ENCODE assay signal across 22 cellular contexts in genomic region chrX:136627381-136627780, GRCh38. TPM values are rescaled to one million over a fixed set of nuclear protein-coding genes. Genes with fewer than 3 reads are reported as not detected.
DNase-seq lines count a peak whose midpoint lies in the region; ATAC-seq and TF ChIP-seq lines count a peak whose summit lies in the region.
"Had no signal": no experiment of that assay in that cellular context is flagged by ENCODE, and none has a peak within 500 bp of the region (broad histone marks: within the 10 kb centered on the region; RNA-seq: fewer than 3 reads in every experiment).

No MANE protein-coding gene starts in this region.

- no peak overlapping the region for H3K9ac ChIP-seq in Loucy (ENCODE audit: low read depth, low read length, poor library complexity, severe bottlenecking)

- peaks cover 4% of the 10 kb centered on the region for H4K20me1 ChIP-seq in Loucy (ENCODE audit: insufficient read depth, low read length, poor library complexity, severe bottlenecking)

- peaks cover 47% of the 10 kb centered on the region for H3K4me1 ChIP-seq in Loucy (ENCODE audit: insufficient read depth, low read length, poor library complexity, severe bottlenecking)
- H3K4me1 ChIP-seq: gastroesophageal sphincter, upper lobe of right lung had no signal

- no peaks in the 10 kb centered on the region for H3K36me3 ChIP-seq in Loucy (ENCODE audit: insufficient read depth, low read length)
- H3K36me3 ChIP-seq: gastroesophageal sphincter, MG63, neutrophil, upper lobe of right lung had no signal

- peak; percentile 66 to 72 for ATAC-seq in activated T-cell treated with anti-CD3 and anti-CD28 coated beads, Interleukin-2, amount 50 U/mL, for 4 hours
- peak; percentile 87 to 90 for ATAC-seq in activated naive CD4-positive, alpha-beta T cell treated with anti-CD3 and anti-CD28 coated beads, Interleukin-2, amount 50 U/mL, for 72 hours
- ATAC-seq in stimulated activated effector memory CD8-positive, alpha-beta T cell treated with anti-CD3 and anti-CD28 coated beads, Interleukin-12 subunit alpha, Interleukin-12 subunit beta, amount 100 ng/mL, for 72 hours, result peak; percentile 88
- ATAC-seq: gastroesophageal sphincter, left colon, upper lobe of right lung had no signal

- peaks cover 10% of the 10 kb centered on the region for H3F3A ChIP-seq in Loucy (ENCODE audit: low read depth)

- H3K79me2 ChIP-seq in Loucy (ENCODE audit: insufficient read depth, low read length), result no peaks in the 10 kb centered on the region

- no peak overlapping the region for H3K4me3 Mint-ChIP-seq in activated T-cell treated with anti-CD3 and anti-CD28 coated beads, Interleukin-2, amount 50 U/mL, for 4 hours
- H3K4me3 Mint-ChIP-seq in stimulated activated effector memory CD8-positive, alpha-beta T cell treated with anti-CD3 and anti-CD28 coated beads, Interleukin-12 subunit alpha, Interleukin-12 subunit beta, amount 100 ng/mL, for 72 hours, result peak overlapping the region; percentile 45

- H3K4me2 ChIP-seq in Loucy (ENCODE audit: low read depth, low read length, poor library complexity, severe bottlenecking), result peak overlapping the region; percentile 16

- H3K4me1 Mint-ChIP-seq in activated T-cell treated with anti-CD3 and anti-CD28 coated beads, Interleukin-2, amount 50 U/mL, for 4 hours (ENCODE audit: low read depth), result peaks cover 83% of the 10 kb centered on the region
- peaks cover 69% of the 10 kb centered on the region for H3K4me1 Mint-ChIP-seq in stimulated activated effector memory CD8-positive, alpha-beta T cell treated with anti-CD3 and anti-CD28 coated beads, Interleukin-12 subunit alpha, Interleukin-12 subunit beta, amount 100 ng/mL, for 72 hours

- no peaks in the 10 kb centered on the region for H3K36me3 Mint-ChIP-seq in activated T-cell treated with anti-CD3 and anti-CD28 coated beads, Interleukin-2, amount 50 U/mL, for 4 hours (ENCODE audit: insufficient read depth)
- H3K36me3 Mint-ChIP-seq in activated naive CD4-positive, alpha-beta T cell treated with anti-CD3 and anti-CD28 coated beads, Interleukin-2, amount 50 U/mL, for 72 hours, result peaks cover 0 to 8% of the 10 kb centered on the region in 2 donors
- H3K36me3 Mint-ChIP-seq in stimulated activated effector memory CD8-positive, alpha-beta T cell treated with anti-CD3 and anti-CD28 coated beads, Interleukin-12 subunit alpha, Interleukin-12 subunit beta, amount 100 ng/mL, for 72 hours, result peaks cover 28% of the 10 kb centered on the region

- no peaks in the 10 kb centered on the region for H3K9me2 ChIP-seq in Loucy (replicated peaks; ENCODE audit: low read depth, low read length)

- no peak for DNase-seq in activated T-cell treated with anti-CD3 and anti-CD28 coated beads, Interleukin-2, amount 50 U/mL, for 4 hours
- DNase-seq in activated T-cell treated with anti-CD3 and anti-CD28 coated beads for 4 hours, result no peak
- peak; percentile 41 to 65 for DNase-seq in activated naive CD4-positive, alpha-beta T cell treated with anti-CD3 and anti-CD28 coated beads, Interleukin-2, amount 50 U/mL, for 72 hours (ENCODE audit: low spot score in 2 of 2)
- DNase-seq in stimulated activated effector memory CD8-positive, alpha-beta T cell treated with anti-CD3 and anti-CD28 coated beads, Interleukin-12 subunit alpha, Interleukin-12 subunit beta, amount 100 ng/mL, for 72 hours (ENCODE audit: low spot score in 2 of 2), result peak in 1 of 2 donors; percentile 56
- no peak for DNase-seq in G401 (ENCODE audit: low spot score)
- no peak for DNase-seq in NCI-H446 treated with DMSO at 0.1 percent for 48 hours (lab: John Stamatoyannopoulos, UW)
- no peak for DNase-seq in kidney tubule cell (ENCODE audit: low spot score)
- DNase-seq: dermis blood vessel endothelial cell, EL, H7, left colon, MG63, midbrain, NCI-H146, NCI-H774, upper lobe of right lung had no signal

- in situ Hi-C loops in G401 (cut with HindIII; ENCODE audit: low sequenced_read_pairs), result no loop called here

- H3K27me3 Mint-ChIP-seq in activated T-cell treated with anti-CD3 and anti-CD28 coated beads, Interleukin-2, amount 50 U/mL, for 4 hours (ENCODE audit: low read depth), result no peaks in the 10 kb centered on the region

- no peak for TF ChIP-seq CTCF in Loucy (conservative IDR thresholded peaks at IDR 0.05; ENCODE audit: low read length)

- H3K27me3 ChIP-seq in Loucy (ENCODE audit: insufficient read depth, low read length, poor library complexity, severe bottlenecking), result no peaks in the 10 kb centered on the region
- H3K27me3 ChIP-seq: gastroesophageal sphincter, MG63, neutrophil, upper lobe of right lung had no signal

- no peaks in the 10 kb centered on the region for H3K9me3 Mint-ChIP-seq in activated T-cell treated with anti-CD3 and anti-CD28 coated beads, Interleukin-2, amount 50 U/mL, for 4 hours
- peaks cover 3 to 6% of the 10 kb centered on the region in 2 donors for H3K9me3 Mint-ChIP-seq in activated naive CD4-positive, alpha-beta T cell treated with anti-CD3 and anti-CD28 coated beads, Interleukin-2, amount 50 U/mL, for 72 hours
- no peaks in the 10 kb centered on the region for H3K9me3 Mint-ChIP-seq in stimulated activated effector memory CD8-positive, alpha-beta T cell treated with anti-CD3 and anti-CD28 coated beads, Interleukin-12 subunit alpha, Interleukin-12 subunit beta, amount 100 ng/mL, for 72 hours

- H2AFZ ChIP-seq in Loucy (ENCODE audit: low read length), result no peak overlapping the region

- no peaks in the 10 kb centered on the region for H3K9me3 ChIP-seq in Loucy (ENCODE audit: insufficient read depth, low read depth, low read length)
- H3K9me3 ChIP-seq: gastroesophageal sphincter, MG63, neutrophil, upper lobe of right lung had no signal

- no peak overlapping the region for H3K4me3 ChIP-seq in Loucy (ENCODE audit: low read length, poor library complexity, severe bottlenecking)
- H3K4me3 ChIP-seq: gastroesophageal sphincter, MG63, SK-N-MC, upper lobe of right lung had no signal

- H3K27ac Mint-ChIP-seq in activated naive CD4-positive, alpha-beta T cell treated with anti-CD3 and anti-CD28 coated beads, Interleukin-2, amount 50 U/mL, for 72 hours, result peak overlapping the region; percentile 96 to 99
- H3K27ac Mint-ChIP-seq in stimulated activated effector memory CD8-positive, alpha-beta T cell treated with anti-CD3 and anti-CD28 coated beads, Interleukin-12 subunit alpha, Interleukin-12 subunit beta, amount 100 ng/mL, for 72 hours, result peak overlapping the region; percentile 93

RNA-seq across cellular contexts. Expression of gene CD40LG, which starts 20.6 kb away (rescaled TPM):
- 100 to 1,000 TPM in 2 of 3 donors, 10 to 100 TPM in 1; 99.9 to 139 (median 115) TPM for total RNA-seq in activated T-cell treated with anti-CD3 and anti-CD28 coated beads, Interleukin-2, amount 50 U/mL, for 4 hours
- 100 to 1,000 TPM in 1 of 2 donors, 10 to 100 TPM in 1; 80.0 to 134 TPM for total RNA-seq in activated naive CD4-positive, alpha-beta T cell treated with anti-CD3 and anti-CD28 coated beads, Interleukin-2, amount 50 U/mL, for 72 hours
- total RNA-seq in G401 (2014; rRNA removed; shearing (Covaris generic)), result not detected in 2 replicates
- total RNA-seq: bronchial epithelial cell, dermis blood vessel endothelial cell, H7, renal cortical epithelial cell had no signal

Comparison
In these comparisons a context has a peak if more than half of its experiments do, and no peak if none do; other contexts are left out.
1. DNase-seq: peak in activated naive CD4-positive, alpha-beta T cell treated with anti-CD3 and anti-CD28 coated beads, Interleukin-2, amount 50 U/mL, for 72 hours (2 of 2); none in activated T-cell treated with anti-CD3 and anti-CD28 coated beads, Interleukin-2, amount 50 U/mL, for 4 hours (single experiment), activated T-cell treated with anti-CD3 and anti-CD28 coated beads for 4 hours (single experiment), G401 (single experiment), NCI-H446 treated with DMSO at 0.1 percent for 48 hours (single experiment) and kidney tubule cell (single experiment).
2. RNA of gene CD40LG, which starts 20.6 kb away (total RNA-seq): 80.0 to 134 TPM in activated naive CD4-positive, alpha-beta T cell treated with anti-CD3 and anti-CD28 coated beads, Interleukin-2, amount 50 U/mL, for 72 hours and 99.9 to 139 TPM in activated T-cell treated with anti-CD3 and anti-CD28 coated beads, Interleukin-2, amount 50 U/mL, for 4 hours; not detected in G401; every median in the first group is over 10 times any median in the second.
3. Peak in every context shown above with its lines, with median percentiles within 50 percentile points of each other: ATAC-seq.